Comparison of ENCODE assay signal across 37 cellular contexts in the genomic region with DNA sequence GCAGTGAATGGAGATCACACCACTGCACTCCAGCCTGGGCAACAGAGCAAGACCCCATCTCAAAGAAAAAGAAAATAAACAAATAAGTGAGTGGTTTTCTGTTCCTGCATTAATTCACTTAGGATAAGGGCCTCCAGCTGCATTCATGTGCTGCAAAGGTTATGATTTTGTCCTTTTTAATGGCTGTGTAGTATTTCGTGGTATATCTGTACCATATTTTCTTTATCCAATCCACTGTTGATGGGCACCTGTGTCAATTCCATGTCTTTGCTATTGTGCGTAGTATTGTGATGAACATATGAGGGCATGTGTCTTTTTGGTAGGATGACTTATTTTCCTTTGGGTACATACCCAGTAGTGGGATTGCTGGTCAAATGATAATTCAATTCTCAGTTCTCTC. TPM values are rescaled to one million over a fixed set of nuclear protein-coding genes. Genes with fewer than 3 reads are reported as not detected.
"Had no signal": no experiment of that assay in that cellular context is flagged by ENCODE, and none has a peak within 500 bp of the region (broad histone marks: within the 10 kb centered on the region; RNA-seq: fewer than 3 reads in every experiment).

No MANE protein-coding gene starts in this region.

- H3K36me3 ChIP-seq: adrenal gland, ascending aorta, brain microvascular endothelial cell, breast epithelium, cardiac muscle cell had no signal

- FAIRE-seq: astrocyte, bronchial epithelial cell had no signal

- H3K4me1 ChIP-seq: adrenal gland, ascending aorta, body of pancreas, breast epithelium had no signal

- H3K9me3 ChIP-seq: adrenal gland, ascending aorta, body of pancreas, breast epithelium had no signal

- H3K27ac ChIP-seq: adrenal gland, ascending aorta, body of pancreas, brain microvascular endothelial cell, breast epithelium, cardiac muscle cell had no signal

- H3K27me3 ChIP-seq: adrenal gland, ascending aorta, body of pancreas, brain microvascular endothelial cell, breast epithelium, cardiac muscle cell had no signal

- DNase-seq: activated effector memory CD4-positive, alpha-beta T cell treated with anti-CD3 and anti-CD28 coated beads, Interleukin-2, amount 50 U/mL, for 16 hours; activated effector memory CD4-positive, alpha-beta T cell treated with Interleukin-2 at 50 U/mL for 16 hours; activated gamma-delta T cell; activated gamma-delta T cell treated with Interleukin-2 at 50 U/mL for 16 hours; activated naive CD4-positive, alpha-beta T cell; activated naive CD4-positive, alpha-beta T cell treated with anti-CD3 and anti-CD28 coated beads for 36 hours; activated naive CD4-positive, alpha-beta T cell treated with anti-CD3 and anti-CD28 coated beads, Interleukin-2, amount 10 ng/mL, durations not matched to agents 7 days and 5 days; activated naive CD4-positive, alpha-beta T cell treated with anti-CD3 and anti-CD28 coated beads, Interleukin-2, amount 50 U/mL, for 16 hours; activated naive CD4-positive, alpha-beta T cell treated with Interleukin-2 at 50 U/mL for 16 hours; activated naive CD8-positive, alpha-beta T cell treated with anti-CD3 and anti-CD28 coated beads for 36 hours; activated naive CD8-positive, alpha-beta T cell treated with anti-CD3 and anti-CD28 coated beads, Interleukin-2, amount 10 ng/mL, durations not matched to agents 7 days and 5 days; activated naive CD8-positive, alpha-beta T cell treated with anti-CD3 and anti-CD28 coated beads, Interleukin-2, amount 50 U/mL, for 24 hours; activated T-cell treated with anti-CD3 and anti-CD28 coated beads, Interleukin-2, amount 50 U/mL, for 24 hours; activated T-cell treated with anti-CD3 and anti-CD28 coated beads, Interleukin-2, amount 50 U/mL, for 4 hours; activated T-cell treated with anti-CD3 and anti-CD28 coated beads, Interleukin-2, amount 50 U/mL, for 48 hours; activated T-cell treated with anti-CD3 and anti-CD28 coated beads, Interleukin-2, amount 50 U/mL, for 72 hours; adrenal gland; amniotic stem cell; amygdala; anterior cingulate cortex; aorta; body of pancreas; brain microvascular endothelial cell; caudate nucleus; central memory CD4-positive, alpha-beta T cell; cerebellar nuclear complex had no signal

- H3K4me3 ChIP-seq: adrenal gland, ascending aorta, body of pancreas, breast epithelium, cardiac muscle cell had no signal

- ATAC-seq: activated naive CD4-positive, alpha-beta T cell treated with anti-CD3 and anti-CD28 coated beads, Interleukin-2, amount 50 U/mL, for 72 hours; activated naive CD8-positive, alpha-beta T cell treated with anti-CD3 and anti-CD28 coated beads, Interleukin-2, amount 50 U/mL, for 24 hours; activated T-cell treated with anti-CD3 and anti-CD28 coated beads, Interleukin-2, amount 50 U/mL, for 4 hours; activated T-cell treated with anti-CD3 and anti-CD28 coated beads, Interleukin-2, amount 50 U/mL, for 72 hours; activated T-helper 17 cell treated with anti-CD3 and anti-CD28 coated beads, Interleukin-2, amount 50 U/mL, for 72 hours; body of pancreas had no signal

RNA-seq across cellular contexts. Expression of gene SLC5A11, which starts 33.9 kb away (rescaled TPM):
- total RNA-seq: activated naive CD4-positive, alpha-beta T cell treated with anti-CD3 and anti-CD28 coated beads for 36 hours; activated naive CD4-positive, alpha-beta T cell treated with anti-CD3 and anti-CD28 coated beads, Interleukin-2, amount 50 U/mL, for 72 hours; activated T-helper 17 cell treated with anti-CD3 and anti-CD28 coated beads, Interleukin-2, amount 50 U/mL, for 72 hours; activated T-helper 2 cell treated with anti-CD3 and anti-CD28 coated beads, Interferon-gamma antibody, Interleukin-2, Interleukin-4, amounts not matched to agents 10 μg/mL and 5 μg/mL and 100 μg/mL, durations not matched to agents 14 hours and 24 hours and 36 hours; aorta; ascending aorta; astrocyte; body of pancreas; bronchial epithelial cell; cardiac muscle cell; cardiac septum; cerebellum; chondrocyte had no signal
- polyA plus RNA-seq: cardiac muscle cell had no signal
